Comparison of ENCODE assay signal across 28 cellular contexts in genomic region chrX:110448459-110448858, GRCh38.
"Had no signal": no experiment of that assay in that cellular context is flagged by ENCODE, and none has a peak within 500 bp of the region (broad histone marks: within the 10 kb centered on the region; RNA-seq: fewer than 3 reads in every experiment).

No MANE protein-coding gene starts in this region.

- DNase-seq: activated CD4-positive, alpha-beta T cell treated with anti-CD3 and anti-CD28 coated beads for 4 hours; activated CD8-positive, alpha-beta memory T cell treated with anti-CD3 and anti-CD28 coated beads, Interleukin-2, amount 50 U/mL, for 4 hours; activated CD8-positive, alpha-beta T cell treated with anti-CD3 and anti-CD28 coated beads for 36 hours; activated gamma-delta T cell treated with Interleukin-2 at 50 U/mL for 16 hours; activated naive CD4-positive, alpha-beta T cell treated with anti-CD3 and anti-CD28 coated beads, Interleukin-2, amount 10 ng/mL, durations not matched to agents 7 days and 5 days; activated naive CD8-positive, alpha-beta T cell treated with anti-CD3 and anti-CD28 coated beads for 36 hours; activated T-cell treated with anti-CD3 and anti-CD28 coated beads, Interleukin-2, amount 50 U/mL, for 72 hours; cerebellar nuclear complex; colonic mucosa; Kasumi-1; NCI-H1105 treated with DMSO at 0.1 percent for 48 hours; NCI-H1436 treated with DMSO at 0.1 percent for 48 hours; NCI-H187; NCI-H2081; NCI-H2171; NCI-H345; NCI-H510A; NCI-H774; NK-92 treated with Interleukin-12 subunit alpha and Interleukin-12 subunit beta, amount 100 ng/mL, for 24 hours; OCI-M1; RPMI8226; SK-N-SH; T-helper 1 cell; WERI-Rb-1 had no signal

- ATAC-seq: activated CD4-positive, CD25-positive, alpha-beta regulatory T cell treated with anti-CD3 and anti-CD28 coated beads, Interleukin-2, amount 50 U/mL, for 24 hours; activated CD8-positive, alpha-beta T cell treated with anti-CD3 and anti-CD28 coated beads for 36 hours; activated T-cell treated with anti-CD3 and anti-CD28 coated beads, Interleukin-2, amount 50 U/mL, for 72 hours; Panc1; Right ventricle myocardium inferior had no signal

- H3K4me1 Mint-ChIP-seq: activated naive CD4-positive, alpha-beta T cell treated with anti-CD3 and anti-CD28 coated beads, Interleukin-2, amount 10 ng/mL, durations not matched to agents 7 days and 5 days; activated naive CD8-positive, alpha-beta T cell treated with anti-CD3 and anti-CD28 coated beads for 36 hours had no signal

- H3K36me3 ChIP-seq: colonic mucosa, WERI-Rb-1 had no signal

- H3K27me3 ChIP-seq: colonic mucosa had no signal

- H3K27ac Mint-ChIP-seq: activated CD8-positive, alpha-beta T cell treated with anti-CD3 and anti-CD28 coated beads for 36 hours; activated naive CD4-positive, alpha-beta T cell treated with anti-CD3 and anti-CD28 coated beads, Interleukin-2, amount 10 ng/mL, durations not matched to agents 7 days and 5 days; activated naive CD8-positive, alpha-beta T cell treated with anti-CD3 and anti-CD28 coated beads for 36 hours; activated T-cell treated with anti-CD3 and anti-CD28 coated beads, Interleukin-2, amount 50 U/mL, for 72 hours; activated T-helper 2 cell treated with anti-CD3 and anti-CD28 coated beads, Interferon-gamma antibody, Interleukin-2, Interleukin-4, amounts not matched to agents 10 μg/mL and 5 μg/mL and 100 μg/mL, durations not matched to agents 14 hours and 24 hours and 36 hours had no signal

- H3K9me3 Mint-ChIP-seq: activated CD8-positive, alpha-beta T cell treated with anti-CD3 and anti-CD28 coated beads for 36 hours; activated naive CD4-positive, alpha-beta T cell treated with anti-CD3 and anti-CD28 coated beads, Interleukin-2, amount 10 ng/mL, durations not matched to agents 7 days and 5 days; activated naive CD8-positive, alpha-beta T cell treated with anti-CD3 and anti-CD28 coated beads for 36 hours; activated T-cell treated with anti-CD3 and anti-CD28 coated beads, Interleukin-2, amount 50 U/mL, for 72 hours; activated T-helper 2 cell treated with anti-CD3 and anti-CD28 coated beads, Interferon-gamma antibody, Interleukin-2, Interleukin-4, amounts not matched to agents 10 μg/mL and 5 μg/mL and 100 μg/mL, durations not matched to agents 14 hours and 24 hours and 36 hours had no signal

- H3K4me3 ChIP-seq: colonic mucosa had no signal

- H3K4me3 Mint-ChIP-seq: activated CD8-positive, alpha-beta T cell treated with anti-CD3 and anti-CD28 coated beads for 36 hours; activated naive CD4-positive, alpha-beta T cell treated with anti-CD3 and anti-CD28 coated beads, Interleukin-2, amount 10 ng/mL, durations not matched to agents 7 days and 5 days; activated naive CD8-positive, alpha-beta T cell treated with anti-CD3 and anti-CD28 coated beads for 36 hours; activated T-cell treated with anti-CD3 and anti-CD28 coated beads, Interleukin-2, amount 50 U/mL, for 72 hours had no signal

- H3K4me1 ChIP-seq: colonic mucosa had no signal

- H3K9me3 ChIP-seq: colonic mucosa, SK-N-SH had no signal

- H3K27ac ChIP-seq: colonic mucosa, WERI-Rb-1 had no signal

- H3K36me3 Mint-ChIP-seq: activated naive CD4-positive, alpha-beta T cell treated with anti-CD3 and anti-CD28 coated beads, Interleukin-2, amount 10 ng/mL, durations not matched to agents 7 days and 5 days; activated naive CD8-positive, alpha-beta T cell treated with anti-CD3 and anti-CD28 coated beads for 36 hours had no signal
